27 cellular contexts compared by ENCODE assay signal in the genomic region with DNA sequence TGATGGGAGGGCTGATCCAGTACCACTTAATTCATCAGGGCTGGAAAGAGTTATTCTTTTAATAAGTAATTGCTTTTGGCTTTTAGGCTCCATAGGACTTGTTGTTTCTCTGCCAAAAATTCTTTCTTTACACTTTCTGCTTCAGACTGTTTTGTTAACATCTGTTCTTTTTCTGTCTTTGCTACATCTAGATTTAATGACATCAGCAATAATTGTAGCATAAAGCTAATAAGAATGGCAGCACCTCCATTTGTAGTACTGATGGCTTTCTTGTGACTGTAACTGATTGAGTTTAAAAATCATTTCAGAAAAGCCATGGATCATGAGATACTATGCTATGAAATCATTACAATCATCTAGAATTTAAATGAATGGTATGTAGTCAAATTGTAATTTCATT.
"Had no signal": no experiment of that assay in that cellular context is flagged by ENCODE, and none has a peak within 500 bp of the region (broad histone marks: within the 10 kb centered on the region; RNA-seq: fewer than 3 reads in every experiment).

No MANE protein-coding gene starts in this region.

- ATAC-seq: effector memory CD8-positive, alpha-beta T cell; esophagus mucosa; gastrocnemius medialis; heart right ventricle; left cardiac atrium; left lung; left ventricle myocardium superior; lower lobe of right lung had no signal

- H3K27ac ChIP-seq: coronary artery, dorsolateral prefrontal cortex, epithelial cell of prostate, esophagus squamous epithelium, gastrocnemius medialis, heart right ventricle, left lung, lower lobe of right lung had no signal

- H3K9me3 ChIP-seq: esophagus squamous epithelium, gastrocnemius medialis, heart right ventricle, left lung, lower lobe of right lung had no signal

- FAIRE-seq: colon, endometrium, islet of Langerhans, keratinocyte had no signal

- H3K36me3 ChIP-seq: esophagus squamous epithelium, gastrocnemius medialis, heart right ventricle, left lung, lower lobe of right lung had no signal

- DNase-seq: dermis blood vessel endothelial cell; dorsolateral prefrontal cortex; effector CD8-positive, alpha-beta T cell; effector memory CD8-positive, alpha-beta T cell; endodermal cell; erythroblast; esophagus squamous epithelium; foreskin fibroblast; foreskin melanocyte; gastrocnemius medialis; glutamatergic neuron; head of caudate nucleus; heart right ventricle; hippocampal formation; left cardiac atrium; left lung; left ventricle myocardium superior; lower lobe of right lung; mesendoderm; midbrain had no signal

- H3K9me3 Mint-ChIP-seq: effector memory CD8-positive, alpha-beta T cell had no signal

- H3K27ac Mint-ChIP-seq: effector memory CD8-positive, alpha-beta T cell; endodermal cell had no signal

- H3K4me3 ChIP-seq: coronary artery, dorsolateral prefrontal cortex, esophagus squamous epithelium, gastrocnemius medialis, heart right ventricle, left lung, lower lobe of right lung had no signal

- H3K4me1 ChIP-seq: esophagus squamous epithelium, gastrocnemius medialis had no signal

- H3K4me3 Mint-ChIP-seq: effector memory CD8-positive, alpha-beta T cell; endodermal cell had no signal

- H3K27me3 ChIP-seq: gastrocnemius medialis, heart right ventricle, left lung had no signal
